ENCODE assay signal across 8 cellular contexts in the genomic region with DNA sequence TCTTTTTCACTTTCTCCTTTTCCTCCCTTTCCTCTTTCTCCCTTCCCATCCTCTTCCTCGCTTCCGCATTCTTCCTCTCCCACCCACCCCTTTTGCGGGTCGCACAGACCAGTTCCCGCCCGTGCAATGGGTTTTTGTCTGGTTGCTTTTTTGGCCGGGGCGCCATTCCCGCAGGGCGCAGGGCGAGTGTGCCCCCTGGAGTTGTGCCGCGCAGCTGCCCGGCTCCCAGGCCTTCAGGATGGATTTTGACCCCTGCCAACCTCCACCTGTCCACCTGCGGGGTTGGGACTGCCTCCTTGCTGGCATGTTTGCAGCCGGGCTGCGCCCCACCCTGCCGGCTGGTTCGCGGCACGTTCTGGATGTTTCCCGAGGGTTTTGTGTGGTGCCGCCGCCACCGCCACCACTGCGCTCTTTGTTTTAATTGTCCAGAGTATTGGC. TPM values are rescaled to one million over a fixed set of nuclear protein-coding genes. Genes with fewer than 3 reads are reported as not detected.
A peak's percentile ranks its signal among the peaks of the same experiment; 100 is the strongest.
DNase-seq lines count a peak whose midpoint lies in the region; ATAC-seq and TF ChIP-seq lines count a peak whose summit lies in the region.

No MANE protein-coding gene starts in this region.

- POLR2A ChIA-PET in activated CD4-positive, alpha-beta memory T cell treated with anti-CD3 and anti-CD28 coated beads, Interleukin-2, amount 10 ng/mL, durations not matched to agents 7 days and 5 days (lab: Charles Lee): interaction anchor here (1.0 to 3.7 kb wide), 2 partner anchors 9 to 51 kb away, joined by 4 to 12 read pairs; a partner anchor contains a TSS

- H3K4me1 ChIP-seq in gastroesophageal sphincter (peaks cover 0 to 26% (median 0%) of the 10 kb centered on the region in 3 donors), prostate gland (replicated peaks) (no peaks in the 10 kb centered on the region)

- H3K9me3 Mint-ChIP-seq in activated CD4-positive, alpha-beta memory T cell treated with anti-CD3 and anti-CD28 coated beads, Interleukin-2, amount 10 ng/mL, durations not matched to agents 7 days and 5 days: no peaks in the 10 kb centered on the region

- peak overlapping the region; percentile 71 for H3K27ac Mint-ChIP-seq in activated CD4-positive, alpha-beta memory T cell treated with anti-CD3 and anti-CD28 coated beads, Interleukin-2, amount 10 ng/mL, durations not matched to agents 7 days and 5 days

- no peak for TF ChIP-seq POLR2A in gastroesophageal sphincter (IDR thresholded peaks at IDR 0.05)
- peak; percentile 12 for TF ChIP-seq POLR2A in prostate gland (IDR thresholded peaks at IDR 0.05)

- H3K36me3 ChIP-seq in gastroesophageal sphincter: no peaks in the 10 kb centered on the region
- no peaks in the 10 kb centered on the region for H3K36me3 ChIP-seq in prostate gland

- 6 to 50% methylated on average over 2 to 9 of the region's 26 CpGs for WGBS in gastroesophageal sphincter (ENCODE audit: low coverage in 1 of 2), 2 donors
- WGBS in prostate gland: 24% methylated on average over 26 of the region's 26 CpGs

- H3K27ac ChIP-seq in gastroesophageal sphincter (peak overlapping the region in 1 of 4 donors; percentile 51), prostate gland (peak overlapping the region in 1 of 2 donors; percentile 48)

- DNase-seq in activated CD8-positive, alpha-beta memory T cell treated with anti-CD3 and anti-CD28 coated beads for 24 hours: peak; percentile 65
- DNase-seq in activated CD8-positive, alpha-beta memory T cell treated with anti-CD3 and anti-CD28 coated beads, Interleukin-2, amount 50 U/mL, for 48 hours: no peak
- DNase-seq in activated CD4-positive, alpha-beta memory T cell treated with anti-CD3 and anti-CD28 coated beads, Interleukin-2, amount 10 ng/mL, durations not matched to agents 7 days and 5 days: no peak
- DNase-seq in prostate gland (ENCODE audit: low spot score) (no peak), AG08396 (ENCODE audit: low spot score) (no peak)
- DNase-seq in stimulated activated CD4-positive, alpha-beta T cell treated with anti-CD3 and anti-CD28 coated beads, Interleukin-4, amount 100 ng/mL, for 24 hours: no peak

- peaks cover 43% of the 10 kb centered on the region for H3K4me1 Mint-ChIP-seq in activated CD4-positive, alpha-beta memory T cell treated with anti-CD3 and anti-CD28 coated beads, Interleukin-2, amount 10 ng/mL, durations not matched to agents 7 days and 5 days

- intact Hi-C loops in prostate gland (cut with DNase I): no loop called here

- no peaks in the 10 kb centered on the region for H3K27me3 Mint-ChIP-seq in activated CD4-positive, alpha-beta memory T cell treated with anti-CD3 and anti-CD28 coated beads, Interleukin-2, amount 10 ng/mL, durations not matched to agents 7 days and 5 days

- ATAC-seq in gastroesophageal sphincter (no peak), HG03432 (IDR thresholded peaks at IDR 0.05; ENCODE audit: unreplicated experiment) (no peak)

- H3K9me3 ChIP-seq in gastroesophageal sphincter: no peaks in the 10 kb centered on the region
- no peaks in the 10 kb centered on the region for H3K9me3 ChIP-seq in prostate gland

- CTCF ChIA-PET in activated CD4-positive, alpha-beta memory T cell treated with anti-CD3 and anti-CD28 coated beads, Interleukin-2, amount 10 ng/mL, durations not matched to agents 7 days and 5 days (lab: Charles Lee): no interaction called here

- peaks cover 17% of the 10 kb centered on the region for H3K36me3 Mint-ChIP-seq in activated CD4-positive, alpha-beta memory T cell treated with anti-CD3 and anti-CD28 coated beads, Interleukin-2, amount 10 ng/mL, durations not matched to agents 7 days and 5 days (ENCODE audit: low read depth)

- H3K27me3 ChIP-seq in gastroesophageal sphincter: peaks cover 42% of the 10 kb centered on the region
- H3K27me3 ChIP-seq in prostate gland (replicated peaks; ENCODE audit: insufficient read depth): no peaks in the 10 kb centered on the region

- TF ChIP-seq EP300 in gastroesophageal sphincter (IDR thresholded peaks at IDR 0.05): no peak

- no peak for TF ChIP-seq CTCF in gastroesophageal sphincter (IDR thresholded peaks at IDR 0.05)
- TF ChIP-seq CTCF in prostate gland (IDR thresholded peaks at IDR 0.05): no peak

- H3K4me3 ChIP-seq in gastroesophageal sphincter (peak overlapping the region; percentile 45 to 74), prostate gland (peak overlapping the region; percentile 67 to 83)

- peak overlapping the region; percentile 69 for H3K4me3 Mint-ChIP-seq in activated CD4-positive, alpha-beta memory T cell treated with anti-CD3 and anti-CD28 coated beads, Interleukin-2, amount 10 ng/mL, durations not matched to agents 7 days and 5 days

RNA-seq across cellular contexts. Expression of a gene that starts 0.6 kb away (rescaled TPM):
- total RNA-seq in activated CD4-positive, alpha-beta memory T cell treated with anti-CD3 and anti-CD28 coated beads, Interleukin-2, amount 10 ng/mL, durations not matched to agents 7 days and 5 days: 10 to 100 TPM; 88.3 to 91.3 TPM
- total RNA-seq in gastroesophageal sphincter (10 to 100 TPM in 1 of 4 donors, 1 to 10 TPM in 3; 2.2 to 29.8 (median 5.4) TPM), prostate gland (10 to 100 TPM; 22.2 to 26.1 TPM)

RNA-seq across cellular contexts. Expression of a gene that starts 50.7 kb away (rescaled TPM):
- total RNA-seq in activated CD4-positive, alpha-beta memory T cell treated with anti-CD3 and anti-CD28 coated beads, Interleukin-2, amount 10 ng/mL, durations not matched to agents 7 days and 5 days: 10 to 100 TPM; 11.5 to 14.4 TPM
- total RNA-seq in gastroesophageal sphincter: 10 to 100 TPM; 26.5 to 44.2 (median 34.8) TPM
- 10 to 100 TPM; 34.7 to 35.7 TPM for total RNA-seq in prostate gland
